ENCODE assay signal across 10 cellular contexts in the genomic region with DNA sequence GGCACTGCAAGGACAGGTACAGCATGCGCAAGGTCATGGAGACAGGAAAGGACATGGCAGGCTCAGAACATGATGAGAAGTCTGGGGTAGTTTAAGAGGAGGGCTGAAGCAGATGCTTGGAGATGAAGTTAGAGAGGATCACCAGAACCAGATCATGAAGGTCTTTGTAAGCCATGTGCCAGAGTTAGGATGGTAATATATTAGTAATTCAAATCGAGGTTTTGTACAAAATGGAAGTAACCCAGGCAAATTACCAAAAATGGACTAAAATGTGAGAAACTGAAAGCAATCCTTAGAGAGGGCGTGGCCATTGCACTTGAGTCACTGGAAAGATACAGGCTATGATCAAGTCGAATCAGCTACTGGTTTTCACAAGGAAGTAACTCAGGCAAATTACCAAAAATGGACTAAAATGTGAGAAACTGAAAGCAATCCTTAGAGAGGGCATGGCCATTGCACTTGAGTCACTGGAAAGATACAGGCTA. TPM values are rescaled to one million over a fixed set of nuclear protein-coding genes. Genes with fewer than 3 reads are reported as not detected.
DNase-seq lines count a peak whose midpoint lies in the region; ATAC-seq and TF ChIP-seq lines count a peak whose summit lies in the region.
"Had no signal": no experiment of that assay in that cellular context is flagged by ENCODE, and none has a peak within 500 bp of the region (broad histone marks: within the 10 kb centered on the region; RNA-seq: fewer than 3 reads in every experiment).

No MANE protein-coding gene starts in this region.

- peak overlapping the region; percentile 82 for H3K27ac Mint-ChIP-seq in MCF 10A (ENCODE audit: low read depth, unreplicated experiment)

- no TSS peak for BruUV-seq in MCF 10A (replicated peaks; lab: Mats Ljungman, UMichigan)

- CTCF ChIA-PET in MCF 10A (lab: Yijun Ruan, JAX), result no interaction called here

- intact Hi-C loops in MCF 10A (cut with micrococcal nuclease), result no loop called here
- intact Hi-C loops in breast epithelium (cut with DNase I; ENCODE audit: low total_unique reads), result no loop called here
- intact Hi-C loops in transverse colon (cut with DNase I; ENCODE audit: low total_unique reads), result no loop called here

- H3K4me1 Mint-ChIP-seq in MCF 10A (ENCODE audit: insufficient read depth, unreplicated experiment), result peaks cover 38% of the 10 kb centered on the region

- no peak overlapping the region for H3K4me3 Mint-ChIP-seq in MCF 10A (ENCODE audit: unreplicated experiment)

- no peaks in the 10 kb centered on the region for H3K27me3 ChIP-seq in breast epithelium
- no peaks in the 10 kb centered on the region for H3K27me3 ChIP-seq in transverse colon

- H3K9me3 Mint-ChIP-seq in MCF 10A (ENCODE audit: unreplicated experiment), result no peaks in the 10 kb centered on the region

- no peaks in the 10 kb centered on the region for H3K36me3 Mint-ChIP-seq in MCF 10A (ENCODE audit: insufficient read depth, unreplicated experiment)

- in situ Hi-C loops in transverse colon (cut with MboI; ENCODE audit: low pct_ligation_motif_present in 1 of 4, low pct_unique_long_range_greater_than_20kb in 1 of 4, low sequenced_read_pairs in 3 of 4), result no loop called here
- in situ Hi-C loops in GM13977 (cut with MboI; ENCODE audit: low pct_unique_long_range_greater_than_20kb, low sequenced_read_pairs, unreplicated experiment), result no loop called here

- H3K27me3 Mint-ChIP-seq in MCF 10A (ENCODE audit: insufficient read depth, unreplicated experiment), result no peaks in the 10 kb centered on the region

- H3K27ac ChIP-seq in breast epithelium, result no peak overlapping the region
- H3K27ac ChIP-seq in transverse colon, result no peak overlapping the region
- H3K27ac ChIP-seq: parathyroid adenoma had no signal

- DNase-seq in MCF 10A (ENCODE audit: unreplicated experiment) (peak; percentile 49), breast epithelium (ENCODE audit: low spot score in 2 of 2) (no peak), amniotic epithelial cell (ENCODE audit: low read depth) (peak; percentile 51), stromal cell of bone marrow (ENCODE audit: low read depth) (peak; percentile 84), nucleus accumbens (lab: John Stamatoyannopoulos, UW) (no peak), transverse colon (no peak), GM13977 (ENCODE audit: low spot score) (no peak)
- DNase-seq: NCI-H187 treated with DMSO at 0.1 percent for 48 hours had no signal

- TF ChIP-seq POLR2A in breast epithelium (IDR thresholded peaks at IDR 0.05) (no peak), transverse colon (IDR thresholded peaks at IDR 0.05) (no peak)

- WGBS in transverse colon (ENCODE audit: low coverage in 1 of 2), 2 donors, result 65 to 73% methylated on average over 4 of the region's 4 CpGs

- H3K9me3 ChIP-seq in breast epithelium, result no peaks in the 10 kb centered on the region
- no peaks in the 10 kb centered on the region for H3K9me3 ChIP-seq in transverse colon

- no peak for TF ChIP-seq CTCF in MCF 10A (IDR thresholded peaks at IDR 0.05; ENCODE audit: unreplicated experiment)
- no peak for TF ChIP-seq CTCF in breast epithelium (IDR thresholded peaks at IDR 0.05)
- no peak for TF ChIP-seq CTCF in transverse colon (IDR thresholded peaks at IDR 0.05)
- no peak for TF ChIP-seq CTCF in GM13977 (IDR thresholded peaks at IDR 0.05; ENCODE audit: extremely low read depth, insufficient read depth, missing control alignments)

- H3K36me3 ChIP-seq in breast epithelium (no peaks in the 10 kb centered on the region), transverse colon (no peaks in the 10 kb centered on the region)

- TF ChIP-seq EP300 in transverse colon (IDR thresholded peaks at IDR 0.05; ENCODE audit: low read depth), result no peak

- ATAC-seq in HG03520 (IDR thresholded peaks at IDR 0.05; ENCODE audit: unreplicated experiment), result peak; percentile 60

- POLR2A ChIA-PET in MCF 10A (lab: Yijun Ruan, JAX), result interaction anchor here (1.0 kb wide), 1 partner anchor 9 kb away, joined by 4 read pairs; no protein-coding TSS in a partner anchor

- H3K4me3 ChIP-seq in breast epithelium (no peak overlapping the region), transverse colon (no peak overlapping the region)

- H3K4me1 ChIP-seq in breast epithelium (no peaks in the 10 kb centered on the region), transverse colon (no peaks in the 10 kb centered on the region)
- H3K4me1 ChIP-seq: parathyroid adenoma had no signal

RNA-seq across cellular contexts. Expression of a gene that starts 13.5 kb away (rescaled TPM):
- total RNA-seq in MCF 10A (2022), result 3.9 and 4.7 TPM in 2 replicates
- total RNA-seq in breast epithelium, result under 1 TPM in 1 of 3 donors, not detected in 2; 0.15 TPM
- under 1 TPM in 1 of 4 donors, not detected in 3; 0.16 TPM for total RNA-seq in transverse colon

Comparison
In these comparisons a context has a peak if more than half of its experiments do, and no peak if none do; other contexts are left out.
1. DNase-seq: peak in MCF 10A (single experiment), amniotic epithelial cell (single experiment) and stromal cell of bone marrow (single experiment); none in breast epithelium (0 of 2), nucleus accumbens (0 of 56), transverse colon (single experiment) and GM13977 (single experiment).